In the genomic region with DNA sequence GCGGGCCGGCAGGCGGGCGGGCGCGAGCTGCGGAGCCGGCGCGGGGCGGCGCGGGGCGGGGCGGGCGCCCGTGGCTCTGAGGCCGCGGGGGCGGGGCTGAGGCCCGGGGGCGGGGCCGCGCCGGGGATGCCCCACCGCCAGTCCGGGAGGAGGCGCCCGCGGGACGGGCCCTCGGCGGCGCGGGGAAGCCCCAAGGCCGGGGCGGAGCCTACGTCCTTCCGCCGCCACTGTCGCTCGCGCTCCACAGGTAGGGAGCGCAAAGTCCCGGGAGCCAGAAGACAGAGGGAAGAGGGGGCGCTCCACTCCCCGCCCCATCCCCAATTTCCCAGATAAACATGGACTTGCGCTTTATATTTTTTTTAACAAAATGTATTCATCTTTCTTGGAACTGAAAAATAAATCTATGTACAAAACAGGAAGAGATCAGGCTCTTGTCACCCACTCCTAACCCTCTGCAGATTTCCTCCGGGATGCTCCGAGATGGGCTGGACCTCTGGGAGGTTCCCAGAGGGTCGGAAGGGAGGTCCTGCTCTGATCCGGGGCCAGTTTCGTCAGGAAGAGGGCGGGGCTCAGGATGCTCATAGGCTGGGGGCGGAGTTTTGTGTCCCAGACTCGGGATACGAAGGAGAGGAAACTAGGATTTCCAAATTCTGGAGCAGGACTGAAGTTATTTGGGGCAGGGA, we compare ENCODE assay signal across 8 cellular contexts. TPM values are rescaled to one million over a fixed set of nuclear protein-coding genes. Genes with fewer than 3 reads are reported as not detected.
DNase-seq lines count a peak whose midpoint lies in the region; ATAC-seq and TF ChIP-seq lines count a peak whose summit lies in the region.

A gene (minus strand): TSS at position 52 of the 683 bp plus-strand sequence. CDS start 65 bp downstream, outside the sequence.

- peak in 6 of 9 donors; percentile 10 to 56 (median 32) for TF ChIP-seq CTCF in heart right ventricle (IDR thresholded peaks at IDR 0.05)
- TF ChIP-seq CTCF in upper lobe of left lung (IDR thresholded peaks at IDR 0.05) = peak in 3 of 6 experiments; percentile 10 to 15 (median 11)

- TF ChIP-seq POLR2A in upper lobe of left lung (IDR thresholded peaks at IDR 0.05) = peak in 1 of 4 donors; percentile 17

- no peaks in the 10 kb centered on the region for H3K27me3 ChIP-seq in heart right ventricle
- H3K27me3 ChIP-seq in upper lobe of left lung = no peaks in the 10 kb centered on the region

- no peaks in the 10 kb centered on the region for H3K9me3 Mint-ChIP-seq in T-helper 1 cell treated with Interleukin-12 subunit alpha and Interleukin-12 subunit beta and Interleukin-4 antibody, amounts not matched to agents 30 μg/mL and 1 μg/mL, for 36 hours

- H3K27ac Mint-ChIP-seq in T-helper 1 cell treated with Interleukin-12 subunit alpha and Interleukin-12 subunit beta and Interleukin-4 antibody, amounts not matched to agents 30 μg/mL and 1 μg/mL, for 36 hours = peak within 1 kb of the TSS; percentile 86

- ATAC-seq in heart right ventricle (peak; percentile 77 to 94 (median 90)), upper lobe of left lung (ENCODE audit: low FRiP score in 2 of 2) (peak; percentile 88 to 96)

- peaks cover 13% of the 10 kb centered on the region for H3K36me3 Mint-ChIP-seq in T-helper 1 cell treated with Interleukin-12 subunit alpha and Interleukin-12 subunit beta and Interleukin-4 antibody, amounts not matched to agents 30 μg/mL and 1 μg/mL, for 36 hours (ENCODE audit: low read depth)

- WGBS in heart right ventricle, 2 donors = 0 to 1% methylated on average over 31 to 57 of the region's 57 CpGs
- WGBS in upper lobe of left lung, 2 donors = 0 to 1% methylated on average over 26 to 28 of the region's 57 CpGs

- no peaks in the 10 kb centered on the region for H3K27me3 Mint-ChIP-seq in T-helper 1 cell treated with Interleukin-12 subunit alpha and Interleukin-12 subunit beta and Interleukin-4 antibody, amounts not matched to agents 30 μg/mL and 1 μg/mL, for 36 hours (ENCODE audit: low read depth)

- H3K4me1 Mint-ChIP-seq in T-helper 1 cell treated with Interleukin-12 subunit alpha and Interleukin-12 subunit beta and Interleukin-4 antibody, amounts not matched to agents 30 μg/mL and 1 μg/mL, for 36 hours (ENCODE audit: low read depth) = peaks cover 16% of the 10 kb centered on the region

- no peaks in the 10 kb centered on the region for H3K9me3 ChIP-seq in heart right ventricle
- no peaks in the 10 kb centered on the region for H3K9me3 ChIP-seq in upper lobe of left lung

- TF ChIP-seq EP300 in upper lobe of left lung (IDR thresholded peaks at IDR 0.05) = no peak

- peak within 1 kb of the TSS; percentile 85 for H3K4me3 Mint-ChIP-seq in T-helper 1 cell treated with Interleukin-12 subunit alpha and Interleukin-12 subunit beta and Interleukin-4 antibody, amounts not matched to agents 30 μg/mL and 1 μg/mL, for 36 hours

- intact Hi-C loops in heart right ventricle (cut with DNase I) (loop anchor here in 1 of 10 donors (2.0 kb wide), 1 partner anchor 25 kb away; a partner anchor contains a TSS), posterior vena cava (cut with DNase I) (no loop called here)

- H3K4me1 ChIP-seq in heart right ventricle (peaks cover 14 to 46% (median 26%) of the 10 kb centered on the region in 9 donors), upper lobe of left lung (peaks cover 31 to 55% (median 42%) of the 10 kb centered on the region in 4 donors)

- H3K36me3 ChIP-seq in heart right ventricle (peaks cover 0 to 60% (median 12%) of the 10 kb centered on the region in 9 donors), upper lobe of left lung (peaks cover 0 to 51% (median 9%) of the 10 kb centered on the region in 4 donors)

- DNase-seq in EH (ENCODE audit: low read depth) (peak; percentile 89), HCEC 1CT (peak; percentile 83), NCI-H128 (lab: John Stamatoyannopoulos, UW; ENCODE audit: unreplicated experiment) (peak; percentile 74), amniotic epithelial cell (ENCODE audit: low read depth) (peak; percentile 64), heart right ventricle (peak; percentile 90 to 93), posterior vena cava (ENCODE audit: low spot score) (peak; percentile 95), upper lobe of left lung (peak; percentile 93 to 98)

- H3K27ac ChIP-seq in heart right ventricle (peak within 1 kb of the TSS; percentile 65 to 97 (median 92)), upper lobe of left lung (peak within 1 kb of the TSS; percentile 83 to 92 (median 88))

- peak within 1 kb of the TSS; percentile 56 to 92 (median 68) for H3K4me3 ChIP-seq in heart right ventricle
- peak within 1 kb of the TSS; percentile 72 to 89 (median 77) for H3K4me3 ChIP-seq in upper lobe of left lung

RNA-seq across cellular contexts. Expression of the gene that starts here (rescaled TPM):
- 10 to 100 TPM in 2 of 10 donors, 1 to 10 TPM in 8; 4.6 to 11.3 (median 8.1) TPM for total RNA-seq in heart right ventricle
- polyA plus RNA-seq in heart right ventricle = 10 to 100 TPM in 1 of 2 donors, 1 to 10 TPM in 1; 7.8 to 19.9 TPM
- 10 to 100 TPM; 13.2 to 14.7 TPM for total RNA-seq in posterior vena cava
- 10 to 100 TPM; 19.0 to 84.7 (median 29.2) TPM for total RNA-seq in upper lobe of left lung

Comparison
In these comparisons a context has a peak if more than half of its experiments do, and no peak if none do; other contexts are left out.
1. Peak in every context shown above with its lines: DNase-seq, ATAC-seq, H3K4me3 ChIP-seq and H3K27ac ChIP-seq.